8 cellular contexts compared by ENCODE assay signal in genomic region chr6:11700118-11700718, GRCh38.
A peak's percentile ranks its signal among the peaks of the same experiment; 100 is the strongest.
DNase-seq lines count a peak whose midpoint lies in the region; ATAC-seq and TF ChIP-seq lines count a peak whose summit lies in the region.

No MANE protein-coding gene starts in this region.

- H3K27me3 Mint-ChIP-seq in CD8-positive, alpha-beta T cell (ENCODE audit: low read depth) = no peaks in the 10 kb centered on the region

- H3K36me3 Mint-ChIP-seq in CD8-positive, alpha-beta T cell = no peaks in the 10 kb centered on the region

- no peak overlapping the region for H2AFZ ChIP-seq in KMS-11 (ENCODE audit: low read depth)
- no peak overlapping the region for H2AFZ ChIP-seq in fibroblast of lung (ENCODE audit: low read length)

- in situ Hi-C loops in gastrocnemius medialis (cut with MboI; ENCODE audit: low sequenced_read_pairs in 4 of 4) = no loop called here

- CTCF ChIA-PET in CD8-positive, alpha-beta T cell (lab: Charles Lee) = interaction anchor here (0.8 to 1.7 kb wide), 10 partner anchors 9 to 534 kb away, joined by 3 to 7 read pairs (median 3); no protein-coding TSS in a partner anchor

- TF ChIP-seq CTCF in CD8-positive, alpha-beta T cell (IDR thresholded peaks at IDR 0.05) = peak; percentile 49
- TF ChIP-seq CTCF in KMS-11 (conservative IDR thresholded peaks at IDR 0.05; ENCODE audit: low read depth, low read length) (peak; percentile 52; the same call in 1 of the 2 replicates), fibroblast of lung (conservative IDR thresholded peaks at IDR 0.05 in 1 of 2, IDR thresholded peaks at IDR 0.05 in 1 of 2; ENCODE audit: low read depth in 1 of 2, low read length in 2 of 2) (peak in 1 of 2 donors; percentile 48), gastrocnemius medialis (IDR thresholded peaks at IDR 0.05 in 4 of 5, conservative IDR thresholded peaks at IDR 0.05 in 1 of 5) (peak in 3 of 5 experiments; percentile 20 to 57 (median 48))

- POLR2A ChIA-PET in CD8-positive, alpha-beta T cell (lab: Charles Lee) = no interaction called here

- no peak for TF ChIP-seq POLR2A in gastrocnemius medialis (IDR thresholded peaks at IDR 0.05)

- H3K9me3 ChIP-seq in CD8-positive, alpha-beta T cell (ENCODE audit: low read length) = no peaks in the 10 kb centered on the region
- H3K9me3 ChIP-seq in fibroblast of lung (ENCODE audit: control insufficient read depth, insufficient read depth, low read depth, low read length) = no peaks in the 10 kb centered on the region
- H3K9me3 ChIP-seq in gastrocnemius medialis = no peaks in the 10 kb centered on the region

- no peak for ATAC-seq in CD8-positive, alpha-beta T cell
- no peak for ATAC-seq in gastrocnemius medialis
- ATAC-seq in HG02678 (IDR thresholded peaks at IDR 0.05; ENCODE audit: unreplicated experiment) = no peak

- H4K20me1 ChIP-seq in KMS-11 (ENCODE audit: insufficient read depth) (no peaks in the 10 kb centered on the region), fibroblast of lung (ENCODE audit: control insufficient read depth, extremely low read depth, insufficient read depth, low read length) (no peaks in the 10 kb centered on the region)

- H3K9ac ChIP-seq in KMS-11 (no peak overlapping the region), fibroblast of lung (ENCODE audit: insufficient read depth, low read length) (no peak overlapping the region)

- H3K9me3 Mint-ChIP-seq in CD8-positive, alpha-beta T cell = no peaks in the 10 kb centered on the region

- H3K4me3 Mint-ChIP-seq in CD8-positive, alpha-beta T cell = no peak overlapping the region

- 0 out of 2 replicates have a peak overlapping the region, but pooled peaks have one; percentile 19 for H3K4me2 ChIP-seq in KMS-11
- no peak overlapping the region for H3K4me2 ChIP-seq in fibroblast of lung (ENCODE audit: extremely low read depth, insufficient read depth, low read length)

- intact Hi-C loops in CD8-positive, alpha-beta T cell (cut with DNase I, micrococcal nuclease) = loop anchor here (1.0 to 5.0 kb wide), 3 partner anchors 127 to 534 kb away; no protein-coding TSS in a partner anchor
- intact Hi-C loops in gastrocnemius medialis (cut with DNase I; ENCODE audit: low total_unique reads) = no loop called here

- no peak overlapping the region for H3K27ac Mint-ChIP-seq in CD8-positive, alpha-beta T cell

- no peaks in the 10 kb centered on the region for H3K27me3 ChIP-seq in CD8-positive, alpha-beta T cell (ENCODE audit: insufficient read depth, low read length)
- H3K27me3 ChIP-seq in KMS-11 (ENCODE audit: insufficient read depth, low read depth) (no peaks in the 10 kb centered on the region), fibroblast of lung (ENCODE audit: control insufficient read depth, insufficient read depth, low read length) (no peaks in the 10 kb centered on the region), gastrocnemius medialis (no peaks in the 10 kb centered on the region)

- no peaks in the 10 kb centered on the region for H3K36me3 ChIP-seq in CD8-positive, alpha-beta T cell (ENCODE audit: insufficient read depth, low read length)
- H3K36me3 ChIP-seq in KMS-11 (ENCODE audit: insufficient read depth) (no peaks in the 10 kb centered on the region), fibroblast of lung (ENCODE audit: control insufficient read depth, insufficient read depth, low read length) (no peaks in the 10 kb centered on the region), gastrocnemius medialis (no peaks in the 10 kb centered on the region)

- H3K4me1 ChIP-seq in CD8-positive, alpha-beta T cell (ENCODE audit: insufficient read depth, low read length) = no peaks in the 10 kb centered on the region
- peaks cover 47% of the 10 kb centered on the region for H3K4me1 ChIP-seq in KMS-11 (ENCODE audit: low read depth, poor library complexity, severe bottlenecking)
- no peaks in the 10 kb centered on the region for H3K4me1 ChIP-seq in fibroblast of lung (ENCODE audit: control insufficient read depth, extremely low read depth, insufficient read depth, low read length)
- H3K4me1 ChIP-seq in gastrocnemius medialis = no peaks in the 10 kb centered on the region

- DNase-seq in CD8-positive, alpha-beta T cell = no peak
- DNase-seq in SHP77 (lab: John Stamatoyannopoulos, UW) (peak; percentile 17 to 33), fibroblast of lung (ENCODE audit: low read depth in 2 of 2) (peak; percentile 58 to 83), gastrocnemius medialis (no peak)
- no peak for DNase-seq in activated CD8-positive, alpha-beta memory T cell treated with anti-CD3 and anti-CD28 coated beads, Interleukin-2, amount 50 U/mL, for 4 hours
- no peak for DNase-seq in stimulated activated CD4-positive, alpha-beta T cell treated with anti-CD3 and anti-CD28 coated beads, Interleukin-4, amount 100 ng/mL, for 1 hour

- H3K79me2 ChIP-seq in KMS-11 (ENCODE audit: insufficient read depth, low read depth) = no peaks in the 10 kb centered on the region
- H3K79me2 ChIP-seq in fibroblast of lung (ENCODE audit: control insufficient read depth, insufficient read depth, low read length) = no peaks in the 10 kb centered on the region

- peaks cover 12% of the 10 kb centered on the region for H3K4me1 Mint-ChIP-seq in CD8-positive, alpha-beta T cell (ENCODE audit: low read depth)

- no peak overlapping the region for H3K4me3 ChIP-seq in CD8-positive, alpha-beta T cell (ENCODE audit: low read depth, low read length)
- no peak overlapping the region for H3K4me3 ChIP-seq in KMS-11 (IDR thresholded peaks at IDR 0.05; ENCODE audit: insufficient read depth, low read depth, low read length)
- H3K4me3 ChIP-seq in fibroblast of lung (replicated peaks in 1 of 4; ENCODE audit: control extremely low read depth in 1 of 4, insufficient read depth in 1 of 4, low read depth in 3 of 4, low read length in 4 of 4) = no peak overlapping the region
- H3K4me3 ChIP-seq in gastrocnemius medialis = no peak overlapping the region

- no peak overlapping the region for H3K27ac ChIP-seq in CD8-positive, alpha-beta T cell (ENCODE audit: low read depth, low read length)
- H3K27ac ChIP-seq in KMS-11 (no peak overlapping the region), fibroblast of lung (ENCODE audit: insufficient read depth, low read length) (no peak overlapping the region), gastrocnemius medialis (no peak overlapping the region)

Comparison
In these comparisons a context has a peak if more than half of its experiments do, and no peak if none do; other contexts are left out.
1. DNase-seq: peak in SHP77 (2 of 2) and fibroblast of lung (2 of 2); none in CD8-positive, alpha-beta T cell (0 of 7), gastrocnemius medialis (0 of 2), activated CD8-positive, alpha-beta memory T cell treated with anti-CD3 and anti-CD28 coated beads, Interleukin-2, amount 50 U/mL, for 4 hours (single experiment) and stimulated activated CD4-positive, alpha-beta T cell treated with anti-CD3 and anti-CD28 coated beads, Interleukin-4, amount 100 ng/mL, for 1 hour (single experiment).